ENCODE assay signal across 25 cellular contexts in genomic region chr16:27951752-27952151, GRCh38.
DNase-seq lines count a peak whose midpoint lies in the region; ATAC-seq and TF ChIP-seq lines count a peak whose summit lies in the region.
"Had no signal": no experiment of that assay in that cellular context is flagged by ENCODE, and none has a peak within 500 bp of the region (broad histone marks: within the 10 kb centered on the region; RNA-seq: fewer than 3 reads in every experiment).

No MANE protein-coding gene starts in this region.

- ATAC-seq in Right ventricle myocardium superior (ENCODE audit: poor library complexity): no peak
- ATAC-seq in HG02870 (IDR thresholded peaks at IDR 0.05; ENCODE audit: unreplicated experiment): no peak
- ATAC-seq in GM18520 (IDR thresholded peaks at IDR 0.05; ENCODE audit: unreplicated experiment): no peak
- ATAC-seq: activated CD8-positive, alpha-beta T cell treated with anti-CD3 and anti-CD28 coated beads, Interleukin-2, amount 10 ng/mL, durations not matched to agents 7 days and 5 days; GM23338; Panc1 had no signal

- no peaks in the 10 kb centered on the region for H3K4me1 ChIP-seq in osteoblast (ENCODE audit: insufficient read depth, low read length)
- H3K4me1 ChIP-seq: uterus had no signal

- intact Hi-C loops in Right ventricle myocardium superior (cut with DNase I): no loop called here

- no peaks in the 10 kb centered on the region for H3K79me2 ChIP-seq in osteoblast (ENCODE audit: insufficient read depth, low read length)

- no peak overlapping the region for H3K4me2 ChIP-seq in osteoblast (ENCODE audit: insufficient read depth, low read length)
- H3K4me2 ChIP-seq: GM23338, smooth muscle cell had no signal

- H3K9me3 ChIP-seq in osteoblast (ENCODE audit: low read depth, low read length): no peaks in the 10 kb centered on the region
- H3K9me3 ChIP-seq: uterus had no signal

- no peaks in the 10 kb centered on the region for H4K20me1 ChIP-seq in osteoblast (ENCODE audit: insufficient read depth, low read length)

- H3K27ac ChIP-seq in osteoblast (ENCODE audit: low read depth, low read length): no peak overlapping the region
- H3K27ac ChIP-seq: SK-N-MC, uterus had no signal

- H2AFZ ChIP-seq in osteoblast (ENCODE audit: low read length): no peak overlapping the region
- H2AFZ ChIP-seq: GM23338 had no signal

- H3K4me3 ChIP-seq in AG10803 (ENCODE audit: low read length) (no peak overlapping the region), osteoblast (ENCODE audit: insufficient read depth, low read length) (no peak overlapping the region)
- H3K4me3 ChIP-seq: GM23338, SK-N-MC, smooth muscle cell, uterus had no signal

- TF ChIP-seq CTCF in AG10803 (conservative IDR thresholded peaks at IDR 0.05; ENCODE audit: low read length) (no peak), osteoblast (IDR thresholded peaks at IDR 0.05; ENCODE audit: extremely low read depth, low read depth, low read length) (no peak)

- DNase-seq in AG10803 (ENCODE audit: low read depth): peak; percentile 65
- peak; percentile 22 for DNase-seq in LHCN-M2 (ENCODE audit: low read depth)
- DNase-seq in amniotic epithelial cell (ENCODE audit: low read depth): peak; percentile 18
- peak; percentile 75 for DNase-seq in osteoblast (ENCODE audit: insufficient read length, low spot score, missing footprints)
- no peak for DNase-seq in Right ventricle myocardium superior
- DNase-seq in NCI-H2196 treated with DMSO at 0.1 percent for 48 hours (lab: John Stamatoyannopoulos, UW; ENCODE audit: unreplicated experiment): no peak
- DNase-seq: activated CD8-positive, alpha-beta T cell treated with anti-CD3 and anti-CD28 coated beads, Interleukin-2, amount 10 ng/mL, durations not matched to agents 7 days and 5 days; activated naive CD4-positive, alpha-beta T cell treated with anti-CD3 and anti-CD28 coated beads, Interleukin-2, amount 50 U/mL, for 16 hours; activated T-cell treated with anti-CD3 and anti-CD28 coated beads, Interleukin-2, amount 50 U/mL, for 24 hours; DMS79; foreskin melanocyte; Karpas-422; midbrain; NCI-H1694; NCI-H226; nephron progenitor cell; stimulated activated CD4-positive, alpha-beta T cell treated with anti-CD3 and anti-CD28 coated beads, Interleukin-4, amount 100 ng/mL, for 1 hour; T-helper 9 cell; uterus had no signal

- peaks cover 15% of the 10 kb centered on the region for H3K27me3 ChIP-seq in osteoblast (ENCODE audit: insufficient read depth, low read length)
- H3K27me3 ChIP-seq: uterus had no signal

- no peaks in the 10 kb centered on the region for H3K36me3 ChIP-seq in osteoblast (ENCODE audit: insufficient read depth, low read length)
- H3K36me3 ChIP-seq: uterus had no signal

Comparison
In these comparisons a context has a peak if more than half of its experiments do, and no peak if none do; other contexts are left out.
1. DNase-seq: peak in AG10803 (single experiment), LHCN-M2 (single experiment), amniotic epithelial cell (single experiment) and osteoblast (single experiment); none in Right ventricle myocardium superior (single experiment) and NCI-H2196 treated with DMSO at 0.1 percent for 48 hours (single experiment).